Comparison of ENCODE assay signal across 1 cellular context in the genomic region with DNA sequence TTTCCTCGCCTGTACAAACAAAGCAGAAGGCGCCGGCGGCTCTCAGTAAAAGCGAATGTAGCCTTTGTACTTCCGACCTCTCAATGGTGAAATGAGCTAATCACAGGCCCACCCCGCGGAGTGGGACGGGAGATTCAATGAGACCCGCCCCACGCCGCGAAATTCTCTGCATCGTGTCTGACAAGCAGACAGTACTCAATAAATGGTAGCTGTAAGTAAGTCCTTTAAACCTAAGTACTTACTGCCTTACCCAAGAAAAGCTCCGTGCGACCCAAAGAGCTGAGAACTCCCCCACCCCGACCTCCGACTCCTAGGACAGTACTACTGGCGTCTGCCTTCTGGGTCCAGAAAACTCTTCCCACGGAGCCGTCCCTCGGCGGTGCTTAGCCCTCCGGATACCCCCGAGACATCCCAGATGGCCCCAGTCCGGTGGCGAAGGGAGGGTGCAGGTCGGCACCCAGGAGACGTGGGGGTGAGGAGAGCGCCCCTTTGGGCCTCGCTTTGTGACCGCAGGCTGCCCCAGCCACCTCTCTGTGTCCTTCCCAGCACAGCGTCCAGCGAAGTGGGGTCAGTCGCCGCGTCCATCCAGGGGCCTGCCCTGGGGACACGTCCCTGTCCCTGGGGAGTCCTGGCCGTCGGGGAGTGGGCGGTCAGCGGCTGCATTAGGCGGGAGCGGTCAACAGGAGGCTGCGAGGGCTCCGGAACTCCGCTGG.
TF ChIP-seq lines count a peak whose summit lies in the region.

No MANE protein-coding gene starts in this region.

TF ChIP-seq in IMR-90, 13 proteins besides CTCF, POLR2A, EP300 and RAD21:
- no peak for TF ChIP-seq BHLHE40 (IDR thresholded peaks at IDR 0.05; ENCODE audit: low read depth, low read length)
- no peak for TF ChIP-seq RFX5 (IDR thresholded peaks at IDR 0.05; ENCODE audit: low read depth, low read length)
- TF ChIP-seq, protein P1, sequence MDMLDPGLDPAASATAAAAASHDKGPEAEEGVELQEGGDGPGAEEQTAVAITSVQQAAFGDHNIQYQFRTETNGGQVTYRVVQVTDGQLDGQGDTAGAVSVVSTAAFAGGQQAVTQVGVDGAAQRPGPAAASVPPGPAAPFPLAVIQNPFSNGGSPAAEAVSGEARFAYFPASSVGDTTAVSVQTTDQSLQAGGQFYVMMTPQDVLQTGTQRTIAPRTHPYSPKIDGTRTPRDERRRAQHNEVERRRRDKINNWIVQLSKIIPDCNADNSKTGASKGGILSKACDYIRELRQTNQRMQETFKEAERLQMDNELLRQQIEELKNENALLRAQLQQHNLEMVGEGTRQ (IDR thresholded peaks at IDR 0.05; ENCODE audit: low read depth, low read length) = no peak
